10 cellular contexts compared by ENCODE assay signal in the genomic region with DNA sequence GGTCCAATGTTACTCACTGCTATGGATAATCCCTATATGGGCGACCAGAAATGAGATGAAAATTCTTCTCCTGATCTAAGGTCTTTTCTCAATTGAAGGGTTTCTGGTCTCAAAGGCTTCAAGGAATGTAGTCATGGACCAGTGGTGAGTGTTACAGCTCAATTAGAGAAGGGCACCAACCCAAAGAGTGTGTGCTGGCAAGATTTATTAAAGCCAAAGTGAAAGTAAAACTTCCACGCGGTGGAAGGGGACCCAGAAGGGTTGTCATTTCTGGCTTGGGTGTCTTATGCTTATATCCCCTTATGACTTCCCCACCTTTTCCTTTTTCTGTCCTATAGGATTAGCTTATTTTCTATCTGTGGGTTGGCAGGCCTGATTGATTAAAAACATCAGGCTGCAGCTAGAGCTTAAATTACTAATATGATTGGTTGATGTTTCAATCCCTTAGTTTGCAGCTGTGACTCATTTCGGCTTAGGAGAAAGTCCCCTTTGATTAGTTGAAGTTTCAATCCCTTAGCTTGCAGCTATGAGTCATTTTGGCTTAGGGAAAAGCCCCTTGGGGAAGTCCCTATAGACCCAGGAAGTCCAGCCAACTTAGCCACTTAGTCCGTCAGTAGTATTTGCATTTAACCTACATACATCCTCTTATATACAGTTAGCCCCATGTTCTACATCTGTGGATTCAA.
DNase-seq lines count a peak whose midpoint lies in the region; ATAC-seq and TF ChIP-seq lines count a peak whose summit lies in the region.
"Had no signal": no experiment of that assay in that cellular context is flagged by ENCODE, and none has a peak within 500 bp of the region (broad histone marks: within the 10 kb centered on the region; RNA-seq: fewer than 3 reads in every experiment).

No MANE protein-coding gene starts in this region.

- TF ChIP-seq EP300 in suprapubic skin (IDR thresholded peaks at IDR 0.05), result no peak

- H3K9me3 Mint-ChIP-seq in activated T-cell treated with anti-CD3 and anti-CD28 coated beads, Interleukin-2, amount 50 U/mL, for 4 hours, result no peaks in the 10 kb centered on the region
- H3K9me3 Mint-ChIP-seq: neural progenitor cell had no signal

- no peaks in the 10 kb centered on the region for H3K36me3 ChIP-seq in suprapubic skin
- H3K36me3 ChIP-seq: neural progenitor cell had no signal

- no peaks in the 10 kb centered on the region for H3K4me1 ChIP-seq in suprapubic skin
- H3K4me1 ChIP-seq: neural progenitor cell had no signal

- H3K27me3 Mint-ChIP-seq in activated T-cell treated with anti-CD3 and anti-CD28 coated beads, Interleukin-2, amount 50 U/mL, for 4 hours (ENCODE audit: low read depth), result no peaks in the 10 kb centered on the region

- H3K27me3 ChIP-seq in suprapubic skin, result no peaks in the 10 kb centered on the region
- H3K27me3 ChIP-seq: neural progenitor cell had no signal

- H3K4me3 Mint-ChIP-seq in activated T-cell treated with anti-CD3 and anti-CD28 coated beads, Interleukin-2, amount 50 U/mL, for 4 hours, result peak overlapping the region; percentile 57
- H3K4me3 Mint-ChIP-seq: neural progenitor cell had no signal

- peaks cover 2% of the 10 kb centered on the region for H3K36me3 Mint-ChIP-seq in activated T-cell treated with anti-CD3 and anti-CD28 coated beads, Interleukin-2, amount 50 U/mL, for 4 hours (ENCODE audit: insufficient read depth)
- H3K36me3 Mint-ChIP-seq: neural progenitor cell had no signal

- no peaks in the 10 kb centered on the region for H3K9me3 ChIP-seq in suprapubic skin

- no peak for TF ChIP-seq POLR2A in suprapubic skin (IDR thresholded peaks at IDR 0.05)

- no CpG with 5 or more reads among the region's 5 CpGs for WGBS in suprapubic skin

- peaks cover 61% of the 10 kb centered on the region for H3K4me1 Mint-ChIP-seq in activated T-cell treated with anti-CD3 and anti-CD28 coated beads, Interleukin-2, amount 50 U/mL, for 4 hours (ENCODE audit: low read depth)
- H3K4me1 Mint-ChIP-seq: neural progenitor cell had no signal

- ATAC-seq in activated T-cell treated with anti-CD3 and anti-CD28 coated beads, Interleukin-2, amount 50 U/mL, for 4 hours, result peak in 1 of 2 donors; percentile 60
- ATAC-seq in HG03439 (IDR thresholded peaks at IDR 0.05; ENCODE audit: unreplicated experiment), result peak; percentile 52

- H3K4me3 ChIP-seq in suprapubic skin, result peak overlapping the region; percentile 22
- H3K4me3 ChIP-seq: neural progenitor cell had no signal

- no peak for TF ChIP-seq CTCF in suprapubic skin (IDR thresholded peaks at IDR 0.05)

- no peak for DNase-seq in activated T-cell treated with anti-CD3 and anti-CD28 coated beads, Interleukin-2, amount 50 U/mL, for 4 hours
- no peak for DNase-seq in activated T-cell treated with anti-CD3 and anti-CD28 coated beads, Interleukin-2, amount 50 U/mL, for 48 hours
- DNase-seq in activated naive CD4-positive, alpha-beta T cell treated with anti-CD3 and anti-CD28 coated beads, Interleukin-2, amount 50 U/mL, for 16 hours, result peak; percentile 20
- no peak for DNase-seq in suprapubic skin (ENCODE audit: low spot score in 2 of 2)
- DNase-seq in NAMALWA (ENCODE audit: low spot score), result no peak
- no peak for DNase-seq in NCI-H1105 treated with DMSO at 0.1 percent for 48 hours (lab: John Stamatoyannopoulos, UW)
- no peak for DNase-seq in NCI-H2107 (lab: John Stamatoyannopoulos, UW)
- DNase-seq: amniotic stem cell had no signal

- H3K27ac ChIP-seq in suprapubic skin, result no peak overlapping the region
- H3K27ac ChIP-seq: neural progenitor cell had no signal
